ENCODE assay signal across 8 cellular contexts in the genomic region with DNA sequence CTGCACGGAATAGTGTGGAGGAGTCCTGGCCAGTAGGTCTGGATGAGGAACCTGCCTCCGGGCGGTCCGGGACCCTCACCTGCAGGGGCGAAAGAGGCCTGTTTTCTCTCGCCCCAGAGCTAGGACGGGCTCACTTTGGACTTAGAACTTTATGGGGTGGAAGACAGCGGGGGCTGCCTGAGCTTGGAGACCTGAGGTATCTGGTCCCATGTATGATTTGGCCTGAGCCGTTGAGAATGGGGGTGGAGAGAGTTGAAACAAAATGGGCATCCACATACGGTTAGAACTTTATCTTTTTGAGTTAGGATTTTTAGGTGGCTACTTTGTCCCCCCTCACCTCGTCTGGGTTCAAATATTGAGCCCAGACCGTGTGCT. TPM values are rescaled to one million over a fixed set of nuclear protein-coding genes. Genes with fewer than 3 reads are reported as not detected.
A peak's percentile ranks its signal among the peaks of the same experiment; 100 is the strongest.
DNase-seq lines count a peak whose midpoint lies in the region; ATAC-seq and TF ChIP-seq lines count a peak whose summit lies in the region.

No MANE protein-coding gene starts in this region.

- 1% methylated on average over 12 of the region's 12 CpGs for WGBS in esophagus, 2 donors

- H3K4me1 Mint-ChIP-seq in T-helper 2 cell treated with Interferon-gamma antibody and Interleukin-4, amounts not matched to agents 5 μg/mL and 100 μg/mL, for 36 hours (ENCODE audit: low read depth) = peaks cover 61% of the 10 kb centered on the region
- H3K4me1 Mint-ChIP-seq in neural progenitor cell = peaks cover 37% of the 10 kb centered on the region

- H3K9me3 ChIP-seq in HAP-1 = no peaks in the 10 kb centered on the region
- H3K9me3 ChIP-seq in PC-3 (ENCODE audit: low read length) = no peaks in the 10 kb centered on the region
- H3K9me3 ChIP-seq in esophagus (ENCODE audit: control insufficient read depth in 2 of 2, insufficient read depth in 1 of 2, low read depth in 1 of 2, low read length in 1 of 2) = no peaks in the 10 kb centered on the region
- H3K9me3 ChIP-seq in neural progenitor cell (ENCODE audit: low read depth) = no peaks in the 10 kb centered on the region

- H3K27me3 Mint-ChIP-seq in T-helper 2 cell treated with Interferon-gamma antibody and Interleukin-4, amounts not matched to agents 5 μg/mL and 100 μg/mL, for 36 hours (ENCODE audit: low read depth) = no peaks in the 10 kb centered on the region
- peaks cover 2% of the 10 kb centered on the region for H3K27me3 Mint-ChIP-seq in neural progenitor cell (ENCODE audit: insufficient read depth, low read depth)

- H3K27ac ChIP-seq in PC-3 (ENCODE audit: low read length) (peak overlapping the region; percentile 83), esophagus (ENCODE audit: low read depth in 2 of 2, low read length in 1 of 2) (peak overlapping the region; percentile 97 to 100), neural progenitor cell (peak overlapping the region; percentile 80)

- H3K9me2 ChIP-seq in PC-3 (replicated peaks; ENCODE audit: low read length) = no peaks in the 10 kb centered on the region

- intact Hi-C loops in PC-3 (cut with micrococcal nuclease) = loop anchor here (1.0 kb wide), 1 partner anchor 79 kb away; no protein-coding TSS in a partner anchor

- H3K9ac ChIP-seq in PC-3 (ENCODE audit: low read length) (peak overlapping the region; percentile 98), neural progenitor cell (peak overlapping the region; percentile 91)

- H4K20me1 ChIP-seq in PC-3 (ENCODE audit: low read length) = peaks cover 35% of the 10 kb centered on the region
- peaks cover 49% of the 10 kb centered on the region for H4K20me1 ChIP-seq in neural progenitor cell (ENCODE audit: low read depth)

- DNase-seq in T-helper 2 cell treated with Interferon-gamma antibody and Interleukin-4, amounts not matched to agents 5 μg/mL and 100 μg/mL, for 36 hours (ENCODE audit: low spot score) = no peak
- DNase-seq in T-helper 2 cell (no peak), HAP-1 (ENCODE audit: low spot score in 2 of 2) (no peak), PC-3 (no peak), neural progenitor cell (ENCODE audit: low spot score) (no peak), NCI-H1694 treated with DMSO at 0.1 percent for 48 hours (lab: John Stamatoyannopoulos, UW) (no peak), ecto neural progenitor cell (ENCODE audit: low spot score) (no peak)

- H3F3A ChIP-seq in PC-3 (ENCODE audit: low read length, unreplicated experiment) (no peaks in the 10 kb centered on the region), neural progenitor cell (ENCODE audit: low read depth) (peaks cover 23% of the 10 kb centered on the region)

- H3K9me3 Mint-ChIP-seq in T-helper 2 cell treated with Interferon-gamma antibody and Interleukin-4, amounts not matched to agents 5 μg/mL and 100 μg/mL, for 36 hours = no peaks in the 10 kb centered on the region
- H3K9me3 Mint-ChIP-seq in neural progenitor cell = no peaks in the 10 kb centered on the region

- H3K4me2 ChIP-seq in PC-3 (ENCODE audit: low read length) (peak overlapping the region; percentile 91), neural progenitor cell (peak overlapping the region; percentile 91)

- BruUV-seq in PC-3 (replicated peaks; lab: Mats Ljungman, UMichigan) = TSS peak; percentile 87

- H2AFZ ChIP-seq in PC-3 (ENCODE audit: low read length) (peak overlapping the region; percentile 73), neural progenitor cell (replicated peaks) (peak overlapping the region; percentile 87)

- peak; percentile 64 for ATAC-seq in PC-3

- H3K4me3 ChIP-seq in HAP-1 = peak overlapping the region; percentile 99
- H3K4me3 ChIP-seq in PC-3 (ENCODE audit: low read length) = peak overlapping the region; percentile 87
- peak overlapping the region; percentile 72 to 94 for H3K4me3 ChIP-seq in esophagus (ENCODE audit: low read depth in 1 of 2, low read length in 2 of 2)
- H3K4me3 ChIP-seq in neural progenitor cell = peak overlapping the region; percentile 88

- H3K4me3 Mint-ChIP-seq in T-helper 2 cell treated with Interferon-gamma antibody and Interleukin-4, amounts not matched to agents 5 μg/mL and 100 μg/mL, for 36 hours = peak overlapping the region; percentile 95
- H3K4me3 Mint-ChIP-seq in neural progenitor cell = peak overlapping the region; percentile 100

- no peak for TF ChIP-seq CTCF in PC-3 (conservative IDR thresholded peaks at IDR 0.05; ENCODE audit: low read depth, low read length)
- TF ChIP-seq CTCF in neural progenitor cell (IDR thresholded peaks at IDR 0.05) = no peak

- H3K36me3 ChIP-seq in HAP-1 (replicated peaks) (peaks cover 40% of the 10 kb centered on the region), PC-3 (ENCODE audit: low read depth, low read length) (peaks cover 11% of the 10 kb centered on the region), esophagus (ENCODE audit: control insufficient read depth in 2 of 2, insufficient read depth in 2 of 2, low read length in 1 of 2) (no peaks in the 10 kb centered on the region), neural progenitor cell (no peaks in the 10 kb centered on the region)

- H3K4me1 ChIP-seq in HAP-1 = peaks cover 26% of the 10 kb centered on the region
- peaks cover 38% of the 10 kb centered on the region for H3K4me1 ChIP-seq in PC-3 (ENCODE audit: insufficient read depth, low read length)
- H3K4me1 ChIP-seq in esophagus (ENCODE audit: control insufficient read depth in 2 of 2, insufficient read depth in 2 of 2, low read length in 1 of 2) = peaks cover 0 to 7% of the 10 kb centered on the region in 2 donors
- peaks cover 25% of the 10 kb centered on the region for H3K4me1 ChIP-seq in neural progenitor cell

- H3K27me3 ChIP-seq in HAP-1 (ENCODE audit: low read depth) = no peaks in the 10 kb centered on the region
- no peaks in the 10 kb centered on the region for H3K27me3 ChIP-seq in PC-3 (ENCODE audit: low read length)
- H3K27me3 ChIP-seq in esophagus (ENCODE audit: control insufficient read depth in 1 of 2, insufficient read depth in 2 of 2, low read length in 2 of 2) = no peaks in the 10 kb centered on the region
- H3K27me3 ChIP-seq in neural progenitor cell = no peaks in the 10 kb centered on the region

- H3K79me2 ChIP-seq in PC-3 (ENCODE audit: low read length) (peaks cover 96% of the 10 kb centered on the region), neural progenitor cell (ENCODE audit: low read depth) (peaks cover 97% of the 10 kb centered on the region)

- H3K36me3 Mint-ChIP-seq in T-helper 2 cell treated with Interferon-gamma antibody and Interleukin-4, amounts not matched to agents 5 μg/mL and 100 μg/mL, for 36 hours (ENCODE audit: low read depth) = peaks cover 28% of the 10 kb centered on the region
- H3K36me3 Mint-ChIP-seq in neural progenitor cell = no peaks in the 10 kb centered on the region

- H3K27ac Mint-ChIP-seq in T-helper 2 cell treated with Interferon-gamma antibody and Interleukin-4, amounts not matched to agents 5 μg/mL and 100 μg/mL, for 36 hours = peak overlapping the region; percentile 100
- peak overlapping the region; percentile 99 for H3K27ac Mint-ChIP-seq in neural progenitor cell

- CTCF ChIA-PET in PC-3 (lab: Charles Lee) = no interaction called here

- in situ Hi-C loops in HAP-1 (cut with MboI; ENCODE audit: low sequenced_read_pairs) = no loop called here

- POLR2A ChIA-PET in PC-3 (lab: Charles Lee; ENCODE audit: unreplicated experiment) = interaction anchor here (0.5 to 0.9 kb wide), 5 partner anchors 8 to 513 kb away, joined by 3 to 5 read pairs (median 3); a partner anchor contains a TSS

RNA-seq across cellular contexts. Expression of a gene that starts 0.7 kb away (rescaled TPM):
- total RNA-seq in PC-3 (2014; rRNA removed) = 57.3 and 64.1 TPM in 2 replicates
- 10 to 100 TPM; 38.9 to 64.8 TPM for polyA plus RNA-seq in esophagus
- total RNA-seq in neural progenitor cell (ENCODE audit: low replicate concordance) = 85.5 and 116 TPM in 2 replicates

RNA-seq across cellular contexts. Expression of a gene that starts 31.5 kb away (rescaled TPM):
- 346 and 432 TPM in 2 replicates for total RNA-seq in PC-3 (2014; rRNA removed)
- 100 to 1,000 TPM in 1 of 2 donors, 10 to 100 TPM in 1; 78.5 to 111 TPM for polyA plus RNA-seq in esophagus
- total RNA-seq in neural progenitor cell (ENCODE audit: low replicate concordance) = 259 and 276 TPM in 2 replicates
